ENCODE assay signal across 8 cellular contexts in genomic region chr4:163167333-163167626, GRCh38. TPM values are rescaled to one million over a fixed set of nuclear protein-coding genes. Genes with fewer than 3 reads are reported as not detected.
DNase-seq lines count a peak whose midpoint lies in the region; ATAC-seq, FAIRE-seq and TF ChIP-seq lines count a peak whose summit lies in the region.

No MANE protein-coding gene starts in this region.

- intact Hi-C loops in GM12878 (cut with micrococcal nuclease; ENCODE audit: unreplicated experiment): loop anchor here (2.0 kb wide), 1 partner anchor 328 kb away; the partner anchor contains the start of gene TMA16
- intact Hi-C loops in transverse colon (cut with DNase I; ENCODE audit: low total_unique reads): no loop called here

- CTCF ChIA-PET in GM12878 (lab: Yijun Ruan, JAX): no interaction called here

- H3K27me3 ChIP-seq in GM12878 (replicated peaks in 1 of 2; ENCODE audit: control insufficient read depth in 2 of 2, insufficient read depth in 2 of 2, low read length in 1 of 2) (no peaks in the 10 kb centered on the region), liver (ENCODE audit: control insufficient read depth in 4 of 4, insufficient read depth in 4 of 4, low read length in 3 of 4) (no peaks in the 10 kb centered on the region), transverse colon (no peaks in the 10 kb centered on the region)

- no peaks in the 10 kb centered on the region for H3K9me3 ChIP-seq in GM12878 (replicated peaks; ENCODE audit: control insufficient read depth, insufficient read depth, low read length)
- no peaks in the 10 kb centered on the region for H3K9me3 ChIP-seq in liver (ENCODE audit: control insufficient read depth in 4 of 4, low read length in 3 of 4)
- H3K9me3 ChIP-seq in transverse colon: no peaks in the 10 kb centered on the region

- WGBS in GM12878 (ENCODE audit: insufficient coverage, insufficient replicate concordance, low lambda C conversion rate, missing lambda C conversion rate): 80% methylated on average over 5 of the region's 5 CpGs
- WGBS in liver: 69% methylated on average over 5 of the region's 5 CpGs
- WGBS in transverse colon (ENCODE audit: low coverage in 1 of 2), 2 donors: 81 to 100% methylated on average over 2 to 5 of the region's 5 CpGs

- H3K27me3 Mint-ChIP-seq in activated T-cell treated with anti-CD3 and anti-CD28 coated beads, Interleukin-2, amount 50 U/mL, for 4 hours (ENCODE audit: low read depth): no peaks in the 10 kb centered on the region

- H3K36me3 ChIP-seq in GM12878 (ENCODE audit: control insufficient read depth in 2 of 2, insufficient read depth in 2 of 2, low read length in 1 of 2): peaks cover 0 to 2% of the 10 kb centered on the region in 2 experiments; a peak in 1 of 4 replicates
- H3K36me3 ChIP-seq in liver (ENCODE audit: control insufficient read depth in 4 of 4, insufficient read depth in 3 of 4, low read depth in 1 of 4, low read length in 3 of 4): peaks cover 0 to 6% (median 4%) of the 10 kb centered on the region in 4 donors
- peaks cover 0 to 12% (median 0%) of the 10 kb centered on the region in 4 donors for H3K36me3 ChIP-seq in transverse colon

- FAIRE-seq in GM12878 (lab: Jason Lieb, UNC): no peak

- ATAC-seq in activated T-cell treated with anti-CD3 and anti-CD28 coated beads, Interleukin-2, amount 50 U/mL, for 4 hours: no peak
- no peak for ATAC-seq in GM12878
- ATAC-seq in HG03280 (IDR thresholded peaks at IDR 0.05; ENCODE audit: unreplicated experiment): no peak
- ATAC-seq in GM21360 (IDR thresholded peaks at IDR 0.05; ENCODE audit: unreplicated experiment): no peak

- RAD21 ChIA-PET in GM12878 (lab: Charles Lee; ENCODE audit: unreplicated experiment): no interaction called here

- POLR2A ChIA-PET in GM12878 (lab: Charles Lee): no interaction called here

- H4K20me1 ChIP-seq in GM12878 (ENCODE audit: control insufficient read depth, insufficient read depth): no peaks in the 10 kb centered on the region

- peaks cover 36% of the 10 kb centered on the region for H3K79me2 ChIP-seq in GM12878 (ENCODE audit: control insufficient read depth, insufficient read depth, low read length)

- TF ChIP-seq RAD21 in GM12878 (IDR thresholded peaks at IDR 0.05; ENCODE audit: insufficient read depth, low read depth, low read length) (no peak), liver (IDR thresholded peaks at IDR 0.05) (no peak)

- no peak for TF ChIP-seq EP300 in GM12878 (IDR thresholded peaks at IDR 0.05; ENCODE audit: borderline replicate concordance in 1 of 2, control insufficient read depth in 1 of 2, low read depth in 2 of 2, low read length in 2 of 2)
- TF ChIP-seq EP300 in transverse colon (IDR thresholded peaks at IDR 0.05; ENCODE audit: low read depth): no peak

- no TSS peak for BruUV-seq in GM12878 (replicated peaks; lab: Mats Ljungman, UMichigan)

- TF ChIP-seq POLR2A in GM12878 (IDR thresholded peaks at IDR 0.05; ENCODE audit: low read depth, low read length) (no peak), transverse colon (IDR thresholded peaks at IDR 0.05) (no peak)

- H3K4me1 ChIP-seq in GM12878 (ENCODE audit: control insufficient read depth, insufficient read depth, low read length) (0 out of 2 replicates have a peak, but pooled peaks cover 3% of the 10 kb centered on the region), liver (ENCODE audit: control insufficient read depth in 4 of 4, insufficient read depth in 4 of 4, low read length in 3 of 4) (peaks cover 0 to 16% (median 13%) of the 10 kb centered on the region in 4 donors), transverse colon (peaks cover 7 to 24% (median 19%) of the 10 kb centered on the region in 4 donors)

- H3K4me3 ChIP-seq in GM12878 (peak overlapping the region; percentile 81; the same call in 1 of the 2 replicates), liver (ENCODE audit: low read depth in 1 of 3, low read length in 3 of 3) (peak overlapping the region; percentile 88 to 96 (median 92)), transverse colon (peak overlapping the region; percentile 69 to 90 (median 80))

- SMC1A ChIA-PET in GM12878 (lab: Charles Lee; ENCODE audit: uncharacterized antibody, unreplicated experiment): no interaction called here

- H3K27ac ChIP-seq in GM12878 (ENCODE audit: control insufficient read depth, insufficient read depth) (peak overlapping the region; percentile 71), liver (ENCODE audit: low read depth in 1 of 2, low read length in 2 of 2) (peak overlapping the region; percentile 90), transverse colon (peak overlapping the region; percentile 86 to 95 (median 92))

- peak overlapping the region; percentile 91 for H3K4me2 ChIP-seq in GM12878 (ENCODE audit: control insufficient read depth, insufficient read depth)

- peaks cover 23% of the 10 kb centered on the region for H3K36me3 Mint-ChIP-seq in activated T-cell treated with anti-CD3 and anti-CD28 coated beads, Interleukin-2, amount 50 U/mL, for 4 hours (ENCODE audit: insufficient read depth)

- peak overlapping the region; percentile 96 for H3K4me3 Mint-ChIP-seq in activated T-cell treated with anti-CD3 and anti-CD28 coated beads, Interleukin-2, amount 50 U/mL, for 4 hours

- H3K4me1 Mint-ChIP-seq in activated T-cell treated with anti-CD3 and anti-CD28 coated beads, Interleukin-2, amount 50 U/mL, for 4 hours (ENCODE audit: low read depth): peaks cover 38% of the 10 kb centered on the region

- in situ Hi-C loops in GM12878 (cut with MboI) (loop anchor here (10.0 to 25.0 kb wide), 2 partner anchors 328 to 1770 kb away; partner anchors contain the start of gene TMA16), transverse colon (cut with MboI; ENCODE audit: low pct_ligation_motif_present in 1 of 4, low pct_unique_long_range_greater_than_20kb in 1 of 4, low sequenced_read_pairs in 3 of 4) (loop anchor here in 3 of 4 donors (25.0 kb wide), 1 partner anchor 370 kb away; no protein-coding TSS in a partner anchor), GM13977 (cut with MboI; ENCODE audit: low pct_unique_long_range_greater_than_20kb, low sequenced_read_pairs, unreplicated experiment) (no loop called here)

- H3K9ac ChIP-seq in GM12878 (ENCODE audit: control insufficient read depth, insufficient read depth, low read length) (peak overlapping the region; percentile 82), liver (ENCODE audit: low read depth in 1 of 2, low read length in 2 of 2) (peak overlapping the region in 1 of 2 donors; percentile 45)

- no peaks in the 10 kb centered on the region for H3K9me3 Mint-ChIP-seq in activated T-cell treated with anti-CD3 and anti-CD28 coated beads, Interleukin-2, amount 50 U/mL, for 4 hours

- no peak for TF ChIP-seq CTCF in GM12878 (IDR thresholded peaks at IDR 0.05 in 2 of 3, conservative IDR thresholded peaks at IDR 0.05 in 1 of 3; ENCODE audit: control insufficient read depth in 2 of 3, extremely low read depth in 1 of 3, insufficient read depth in 1 of 3, low read depth in 3 of 3, low read length in 3 of 3)
- no peak for TF ChIP-seq CTCF in liver (IDR thresholded peaks at IDR 0.05; ENCODE audit: low read depth, low read length, missing input control)
- TF ChIP-seq CTCF in transverse colon (IDR thresholded peaks at IDR 0.05): no peak
- no peak for TF ChIP-seq CTCF in GM13977 (IDR thresholded peaks at IDR 0.05; ENCODE audit: extremely low read depth, insufficient read depth, missing control alignments)

- H2AFZ ChIP-seq in GM12878 (ENCODE audit: control insufficient read depth, low read depth, low read length): peak overlapping the region; percentile 72

- no peak for DNase-seq in activated T-cell treated with anti-CD3 and anti-CD28 coated beads, Interleukin-2, amount 50 U/mL, for 4 hours
- DNase-seq in activated T-cell treated with anti-CD3 and anti-CD28 coated beads, Interleukin-2, amount 50 U/mL, for 1 hour: no peak
- DNase-seq in GM12878 (ENCODE audit: low read depth, low spot score): no peak
- no peak for DNase-seq in transverse colon
- DNase-seq in GM13977 (ENCODE audit: low spot score): no peak

TF ChIP-seq in GM12878, 131 proteins besides CTCF, POLR2A, EP300 and RAD21 (continues in another document):
- no peak for TF ChIP-seq IKZF2 (IDR thresholded peaks at IDR 0.05)

TF ChIP-seq in liver, 16 proteins besides CTCF, POLR2A, EP300 and RAD21 (continues in another document):
- TF ChIP-seq EGR1 (IDR thresholded peaks at IDR 0.05; ENCODE audit: low read depth in 2 of 2) (no peak), JUND (IDR thresholded peaks at IDR 0.05) (no peak), RXRA (IDR thresholded peaks at IDR 0.05) (no peak), GABPA (IDR thresholded peaks at IDR 0.05 in 1 of 2, conservative IDR thresholded peaks at IDR 0.05 in 1 of 2) (no peak), NR2F2 (IDR thresholded peaks at IDR 0.05) (no peak), SP1 (IDR thresholded peaks at IDR 0.05) (no peak)

RNA-seq across cellular contexts. Expression of gene NAF1, which starts 0.6 kb away (rescaled TPM):
- 10 to 100 TPM; 48.6 to 54.1 (median 49.2) TPM for total RNA-seq in activated T-cell treated with anti-CD3 and anti-CD28 coated beads, Interleukin-2, amount 50 U/mL, for 4 hours
- total RNA-seq in GM12878 (2013; cell fraction: nucleolus; rRNA removed): 38.8 and 44.1 TPM in 2 replicates
- total RNA-seq in GM12878 (2014; rRNA removed) (13.6 and 15.4 TPM in 2 replicates), GM12878 (2014; rRNA removed; fragmentation: Illumina TruSeq; extraction: Trizol) (8.2 and 9.4 TPM in 2 replicates), GM12878 (2021) (19.3 and 22.2 TPM in 2 replicates), liver (1 to 10 TPM; 7.8 to 8.1 TPM), transverse colon (10 to 100 TPM; 19.1 to 25.1 (median 22.2) TPM)
- 2.8 TPM for polyA plus RNA-seq in GM12878 (2011; ENCODE audit: low read depth)
- polyA plus RNA-seq in GM12878 (2011; rRNA removed) (9.1 and 10.4 TPM in 2 replicates), GM12878 (2014; fragmentation: Illumina TruSeq; extraction: Trizol) (12.7 and 14.8 TPM in 2 replicates), GM12878 (2014; fragmentation: Nextera tagmentation; extraction: Ambion mirVana) (1 to 10 TPM; 1.0 to 2.4 TPM), GM12878 (2014; rRNA removed) (10.2 and 10.3 TPM in 2 replicates), GM12878 (2016; fragmentation: Nextera tagmentation; extraction: Ambion mirVana) (1 to 10 TPM; 8.2 to 10.0 TPM), liver (1 to 10 TPM; 2.0 to 3.5 TPM)
- 3.8 and 4.1 TPM in 2 replicates for polyA plus RNA-seq in GM12878 (2011; cell fraction: cytosol; rRNA removed)
- polyA plus RNA-seq in GM12878 (2011; cell fraction: nucleus; rRNA removed): 6.7 and 7.2 TPM in 2 replicates
- 8.4 and 10.5 TPM in 2 replicates for polyA plus RNA-seq in GM12878 (2012)
- polyA minus RNA-seq in GM12878 (2011; rRNA and poly(A)+ RNA removed): 5.5 and 6.6 TPM in 2 replicates
- polyA minus RNA-seq in GM12878 (2011; cell fraction: cytosol; rRNA and poly(A)+ RNA removed): 4.1 and 6.9 TPM in 2 replicates
- 22.6 and 35.7 TPM in 2 replicates for polyA minus RNA-seq in GM12878 (2011; cell fraction: nucleus; rRNA and poly(A)+ RNA removed)
